Comparison of ENCODE assay signal across 1 cellular context in the genomic region with DNA sequence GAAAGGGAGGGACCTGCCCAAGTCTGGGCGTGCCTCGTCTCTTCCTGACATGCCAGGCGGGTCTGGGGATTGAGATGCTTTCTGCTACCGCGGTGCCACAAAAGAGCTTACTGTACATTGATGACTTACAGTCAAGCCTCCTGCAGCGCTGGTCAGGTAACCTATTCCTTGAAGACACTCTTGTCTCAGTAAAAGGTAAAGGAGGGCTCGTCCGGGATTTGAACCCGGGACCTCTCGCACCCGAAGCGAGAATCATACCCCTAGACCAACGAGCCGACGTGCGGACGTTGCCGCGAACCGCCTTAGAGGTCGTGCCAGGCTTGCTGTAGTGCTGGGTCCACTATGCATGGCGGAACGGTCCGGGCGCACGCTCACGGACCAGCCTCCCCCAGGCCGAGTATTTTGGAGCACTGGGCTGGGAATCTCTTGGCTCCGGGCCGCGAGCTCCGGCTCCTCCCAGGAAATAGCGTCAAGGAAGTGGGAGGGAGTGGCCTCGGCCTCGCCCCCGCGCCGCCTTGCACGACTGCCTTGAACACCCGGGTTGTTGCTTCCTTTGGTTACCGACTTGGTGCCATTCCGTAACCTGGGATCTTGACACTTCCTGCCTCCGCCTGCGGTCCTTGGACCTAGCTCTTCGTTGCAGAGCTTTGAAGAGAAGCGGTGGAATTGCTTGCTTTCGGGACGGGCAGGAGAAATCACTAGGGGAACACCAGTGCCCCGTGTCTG.
TF ChIP-seq lines count a peak whose summit lies in the region.

No MANE protein-coding gene starts in this region.

TF ChIP-seq in neural cell, 6 proteins besides CTCF, POLR2A, EP300 and RAD21:
- TF ChIP-seq REST (IDR thresholded peaks at IDR 0.05; ENCODE audit: borderline replicate concordance) (peak; percentile 55), POLR2AphosphoS5 (IDR thresholded peaks at IDR 0.05) (peak; percentile 83), SMC3 (conservative IDR thresholded peaks at IDR 0.05; ENCODE audit: poor library complexity) (peak; percentile 16), EZH2 (IDR thresholded peaks at IDR 0.05; ENCODE audit: borderline replicate concordance, insufficient read depth, low read length, poor library complexity, severe bottlenecking) (no peak), MXI1 (conservative IDR thresholded peaks at IDR 0.05; ENCODE audit: poor library complexity, severe bottlenecking) (peak; percentile 77), TAF1 (IDR thresholded peaks at IDR 0.05; ENCODE audit: low read depth) (peak; percentile 67)
